ENCODE assay signal across 24 cellular contexts in genomic region chr1:113138778-113139177, GRCh38.
"Had no signal": no experiment of that assay in that cellular context is flagged by ENCODE, and none has a peak within 500 bp of the region (broad histone marks: within the 10 kb centered on the region; RNA-seq: fewer than 3 reads in every experiment).

No MANE protein-coding gene starts in this region.

- FAIRE-seq: endometrium, islet of Langerhans, keratinocyte had no signal

- H3K36me3 ChIP-seq: esophagus squamous epithelium, gastrocnemius medialis, left lung, lower lobe of right lung had no signal

- H3K4me3 ChIP-seq: esophagus squamous epithelium, gastrocnemius medialis, heart right ventricle, left lung, lower lobe of right lung, mucosa of descending colon had no signal

- DNase-seq: cortex of kidney; effector CD8-positive, alpha-beta T cell; effector memory CD8-positive, alpha-beta T cell; endodermal cell; esophagus squamous epithelium; foreskin melanocyte; gastrocnemius medialis; glutamatergic neuron; head of caudate nucleus; heart right ventricle; hippocampal formation; left cardiac atrium; left lung; left ventricle myocardium superior; lower lobe of right lung; mesenchymal stem cell; mucosa of descending colon; naive B cell; naive thymus-derived CD8-positive, alpha-beta T cell had no signal

- H3K27ac ChIP-seq: epithelial cell of prostate, esophagus squamous epithelium, gastrocnemius medialis, heart right ventricle, left lung, lower lobe of right lung had no signal

- H3K27me3 ChIP-seq: esophagus squamous epithelium, gastrocnemius medialis, heart right ventricle, left lung had no signal

- H3K9me3 ChIP-seq: esophagus squamous epithelium, gastrocnemius medialis, heart right ventricle, left lung, lower lobe of right lung, mucosa of descending colon had no signal

- ATAC-seq: effector memory CD8-positive, alpha-beta T cell; esophagus mucosa; gastrocnemius medialis; heart right ventricle; left cardiac atrium; left lung; left ventricle myocardium superior; lower lobe of right lung; mucosa of descending colon; naive thymus-derived CD8-positive, alpha-beta T cell had no signal
